ENCODE assay signal across 17 cellular contexts in the genomic region with DNA sequence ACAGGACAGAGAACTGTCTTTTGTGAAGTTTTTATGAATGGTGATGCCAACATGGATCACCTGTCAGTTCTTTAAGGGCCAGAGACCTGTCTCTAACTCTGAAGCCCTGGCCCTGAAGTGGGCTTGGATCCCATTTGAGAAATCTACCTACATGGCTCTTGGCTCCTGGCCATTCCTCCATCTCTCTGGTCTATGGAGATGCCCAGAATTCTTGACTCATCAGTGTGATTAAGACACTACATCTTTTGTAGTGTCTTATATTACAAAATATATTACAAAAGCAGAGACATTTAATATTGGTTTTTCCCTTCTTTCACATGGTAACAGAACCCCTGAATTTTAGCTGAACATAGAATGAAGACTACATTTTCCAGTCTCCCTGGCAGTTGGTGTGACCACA.
"Had no signal": no experiment of that assay in that cellular context is flagged by ENCODE, and none has a peak within 500 bp of the region (broad histone marks: within the 10 kb centered on the region; RNA-seq: fewer than 3 reads in every experiment).

No MANE protein-coding gene starts in this region.

- H3K9me3 ChIP-seq: esophagus muscularis mucosa, gastroesophageal sphincter, heart left ventricle, left lung, lower lobe of right lung, mucosa of descending colon had no signal

- ATAC-seq: foreskin keratinocyte, gastroesophageal sphincter, heart left ventricle, left cardiac atrium, left lung, lower lobe of right lung, mucosa of descending colon had no signal

- DNase-seq: dermis blood vessel endothelial cell; dorsolateral prefrontal cortex; effector CD4-positive, alpha-beta T cell; effector memory CD4-positive, alpha-beta T cell; foreskin keratinocyte; heart left ventricle; hypothalamus; left cardiac atrium; left lung; lower lobe of right lung; mesenchymal stem cell; mucosa of descending colon; naive B cell had no signal

- H3K36me3 ChIP-seq: esophagus muscularis mucosa, gastroesophageal sphincter, left lung, lower lobe of right lung had no signal

- H3K27ac ChIP-seq: coronary artery, dorsolateral prefrontal cortex, esophagus muscularis mucosa, foreskin keratinocyte, gastroesophageal sphincter, hepatocyte, left lung, lower lobe of right lung had no signal

- H3K4me1 ChIP-seq: esophagus muscularis mucosa, foreskin keratinocyte, gastroesophageal sphincter, left lung, lower lobe of right lung had no signal

- H3K4me3 ChIP-seq: coronary artery, dorsolateral prefrontal cortex, esophagus muscularis mucosa, gastroesophageal sphincter, heart left ventricle, hepatocyte, left lung, lower lobe of right lung, mucosa of descending colon had no signal

- H3K27me3 ChIP-seq: dorsolateral prefrontal cortex, esophagus muscularis mucosa, gastroesophageal sphincter, heart left ventricle, left lung had no signal
